Comparison of ENCODE assay signal across 8 cellular contexts in genomic region chr19:15836595-15837398, GRCh38. TPM values are rescaled to one million over a fixed set of nuclear protein-coding genes. Genes with fewer than 3 reads are reported as not detected.
DNase-seq lines count a peak whose midpoint lies in the region; ATAC-seq, FAIRE-seq and TF ChIP-seq lines count a peak whose summit lies in the region.

No MANE protein-coding gene starts in this region.

- H3K27me3 Mint-ChIP-seq in T-helper 1 cell treated with Interleukin-12 subunit alpha and Interleukin-12 subunit beta and Interleukin-4 antibody, amounts not matched to agents 30 μg/mL and 1 μg/mL, for 36 hours (ENCODE audit: low read depth) = no peaks in the 10 kb centered on the region

- peaks cover 11% of the 10 kb centered on the region for H3K4me1 Mint-ChIP-seq in T-helper 1 cell treated with Interleukin-12 subunit alpha and Interleukin-12 subunit beta and Interleukin-4 antibody, amounts not matched to agents 30 μg/mL and 1 μg/mL, for 36 hours (ENCODE audit: low read depth)

- no peak overlapping the region for H3K9ac ChIP-seq in smooth muscle cell (ENCODE audit: low read depth)

- H3K4me3 ChIP-seq in right atrium auricular region = peak overlapping the region; percentile 85 to 87
- H3K4me3 ChIP-seq in skin epidermis = peak overlapping the region; percentile 56 to 91 (median 68)
- H3K4me3 ChIP-seq in smooth muscle cell = no peak overlapping the region

- H4K20me1 ChIP-seq in smooth muscle cell (ENCODE audit: low read depth) = no peaks in the 10 kb centered on the region

- H3F3A ChIP-seq in smooth muscle cell (ENCODE audit: low read depth) = no peaks in the 10 kb centered on the region

- 88% methylated on average over 29 of the region's 49 CpGs for WGBS in smooth muscle cell (ENCODE audit: low lambda C conversion rate)

- H3K27me3 ChIP-seq in right atrium auricular region = no peaks in the 10 kb centered on the region
- H3K27me3 ChIP-seq in smooth muscle cell (ENCODE audit: low read depth) = no peaks in the 10 kb centered on the region

- peak; percentile 69 for TF ChIP-seq POLR2A in GM12891 (IDR thresholded peaks at IDR 0.05; ENCODE audit: low read depth, low read length)

- H3K4me3 Mint-ChIP-seq in T-helper 1 cell treated with Interleukin-12 subunit alpha and Interleukin-12 subunit beta and Interleukin-4 antibody, amounts not matched to agents 30 μg/mL and 1 μg/mL, for 36 hours = peak overlapping the region; percentile 92

- TF ChIP-seq CTCF in right atrium auricular region (IDR thresholded peaks at IDR 0.05) (no peak), smooth muscle cell (IDR thresholded peaks at IDR 0.05; ENCODE audit: borderline replicate concordance, insufficient read depth, poor library complexity, severe bottlenecking) (no peak)

- H3K36me3 ChIP-seq in right atrium auricular region = no peaks in the 10 kb centered on the region
- no peaks in the 10 kb centered on the region for H3K36me3 ChIP-seq in smooth muscle cell (ENCODE audit: low read depth)

- H3K4me1 ChIP-seq in right atrium auricular region (peaks cover 0 to 8% of the 10 kb centered on the region in 2 donors), smooth muscle cell (ENCODE audit: low read depth) (no peaks in the 10 kb centered on the region)

- no peak overlapping the region for H2AFZ ChIP-seq in smooth muscle cell (ENCODE audit: low read depth)

- no peak overlapping the region for H3K4me2 ChIP-seq in smooth muscle cell

- DNase-seq in GM12891 (ENCODE audit: insufficient read length, low spot score) = peak; percentile 80
- DNase-seq in NCI-H1105 (lab: John Stamatoyannopoulos, UW) = peak; percentile 88
- DNase-seq in amniotic epithelial cell (ENCODE audit: low read depth) = peak; percentile 86
- DNase-seq in right atrium auricular region (ENCODE audit: low spot score) = peak; percentile 98
- no peak for DNase-seq in smooth muscle cell (lab: John Stamatoyannopoulos, UW; ENCODE audit: unreplicated experiment)

- ATAC-seq in HG02678 (IDR thresholded peaks at IDR 0.05; ENCODE audit: unreplicated experiment) = peak; percentile 96

- H3K9me3 Mint-ChIP-seq in T-helper 1 cell treated with Interleukin-12 subunit alpha and Interleukin-12 subunit beta and Interleukin-4 antibody, amounts not matched to agents 30 μg/mL and 1 μg/mL, for 36 hours = no peaks in the 10 kb centered on the region

- peak; percentile 50 for FAIRE-seq in GM12891 (lab: Jason Lieb, UNC)

- H3K36me3 Mint-ChIP-seq in T-helper 1 cell treated with Interleukin-12 subunit alpha and Interleukin-12 subunit beta and Interleukin-4 antibody, amounts not matched to agents 30 μg/mL and 1 μg/mL, for 36 hours (ENCODE audit: low read depth) = peaks cover 2% of the 10 kb centered on the region

- H3K27ac Mint-ChIP-seq in T-helper 1 cell treated with Interleukin-12 subunit alpha and Interleukin-12 subunit beta and Interleukin-4 antibody, amounts not matched to agents 30 μg/mL and 1 μg/mL, for 36 hours = peak overlapping the region; percentile 99

- H3K9me3 ChIP-seq in right atrium auricular region (no peaks in the 10 kb centered on the region), smooth muscle cell (replicated peaks; ENCODE audit: low read depth) (peaks cover 4% of the 10 kb centered on the region)

- H3K79me2 ChIP-seq in smooth muscle cell (ENCODE audit: low read depth) = no peaks in the 10 kb centered on the region

- H3K27ac ChIP-seq in right atrium auricular region (peak overlapping the region; percentile 97 to 98), skin epidermis (peak overlapping the region; percentile 91 to 100 (median 98)), smooth muscle cell (ENCODE audit: low read depth) (no peak overlapping the region)

TF ChIP-seq in GM12891, 5 proteins besides CTCF, POLR2A, EP300 and RAD21:
- TF ChIP-seq SPI1 (IDR thresholded peaks at IDR 0.05; ENCODE audit: low read depth, low read length) (no peak), POLR2AphosphoS5 (IDR thresholded peaks at IDR 0.05; ENCODE audit: low read depth, low read length) (peak; percentile 64; the same call in 1 of the 2 replicates), PAX5 (IDR thresholded peaks at IDR 0.05; ENCODE audit: insufficient read depth, low read length, severe bottlenecking) (no peak)

RNA-seq across cellular contexts. Expression of gene OR10H1, which starts 21.3 kb away (rescaled TPM):
- polyA plus RNA-seq in GM12891 (2012; ENCODE audit: low read depth, missing spikeins) = not detected
- total RNA-seq in right atrium auricular region = not detected
- not detected in 2 replicates for total RNA-seq in smooth muscle cell
- polyA plus RNA-seq in smooth muscle cell = not detected in 2 replicates

RNA-seq across cellular contexts. Expression of gene OR10H5, which starts 49.3 kb away (rescaled TPM):
- polyA plus RNA-seq in GM12891 (2012; ENCODE audit: low read depth, missing spikeins) = not detected
- total RNA-seq in right atrium auricular region (not detected), smooth muscle cell (not detected in 2 replicates)
- polyA plus RNA-seq in smooth muscle cell = not detected in 2 replicates
